In genomic region chr18:79524181-79525078, GRCh38 we compare ENCODE assay signal across 9 cellular contexts.
A peak's percentile ranks its signal among the peaks of the same experiment; 100 is the strongest.
DNase-seq lines count a peak whose midpoint lies in the region; ATAC-seq and TF ChIP-seq lines count a peak whose summit lies in the region.
"Had no signal": no experiment of that assay in that cellular context is flagged by ENCODE, and none has a peak within 500 bp of the region (broad histone marks: within the 10 kb centered on the region; RNA-seq: fewer than 3 reads in every experiment).

No MANE protein-coding gene starts in this region.

- peaks cover 5 to 13% of the 10 kb centered on the region in 2 donors for H3K4me1 ChIP-seq in ascending aorta
- no peaks in the 10 kb centered on the region for H3K4me1 ChIP-seq in SK-N-SH (ENCODE audit: control insufficient read depth in 1 of 2, insufficient read depth in 2 of 2, low read depth in 1 of 2, low read length in 1 of 2)

- no peaks in the 10 kb centered on the region for H3K9me2 ChIP-seq in SK-N-SH

- CTCF ChIA-PET in SK-N-SH (lab: Yijun Ruan, JAX): interaction anchor here (0.6 to 1.5 kb wide), 2 partner anchors 76 to 143 kb away, joined by 3 to 6 read pairs; no protein-coding TSS in a partner anchor

- H4K20me1 ChIP-seq in SK-N-SH (ENCODE audit: insufficient read depth): peaks cover 7% of the 10 kb centered on the region; the same call in 1 of the 2 replicates

- TF ChIP-seq EP300 in SK-N-SH (IDR thresholded peaks at IDR 0.05; ENCODE audit: borderline replicate concordance in 1 of 2, low read depth in 1 of 2, low read length in 1 of 2): no peak

- no peaks in the 10 kb centered on the region for H3F3A ChIP-seq in SK-N-SH (replicated peaks; ENCODE audit: insufficient read depth)

- H3K4me3 ChIP-seq in brain microvascular endothelial cell (ENCODE audit: low read depth, low read length) (no peak overlapping the region), ascending aorta (no peak overlapping the region), SK-N-SH (ENCODE audit: low read depth in 2 of 2, low read length in 1 of 2) (no peak overlapping the region)
- H3K4me3 ChIP-seq: cardiac muscle cell had no signal

- intact Hi-C loops in ascending aorta (cut with DNase I): no loop called here

- DNase-seq in T-helper 17 cell: peak in 2 of 3 donors; percentile 32 to 39
- DNase-seq in chondrocyte (ENCODE audit: low spot score): peak; percentile 94
- DNase-seq in brain microvascular endothelial cell: no peak
- no peak for DNase-seq in ascending aorta (ENCODE audit: low spot score in 2 of 2)
- no peak for DNase-seq in SK-N-SH

- no peak overlapping the region for H3K4me2 ChIP-seq in SK-N-SH

- TF ChIP-seq CTCF in chondrocyte (IDR thresholded peaks at IDR 0.05) (no peak), brain microvascular endothelial cell (IDR thresholded peaks at IDR 0.05; ENCODE audit: low read depth, low read length, missing control alignments) (no peak), ascending aorta (IDR thresholded peaks at IDR 0.05) (no peak), SK-N-SH (IDR thresholded peaks at IDR 0.05) (no peak)

- in situ Hi-C loops in brain microvascular endothelial cell (cut with HindIII; ENCODE audit: low pct_ligation_motif_present, low sequenced_read_pairs): no loop called here

- H3K27me3 Mint-ChIP-seq in T-helper 17 cell (no peaks in the 10 kb centered on the region), chondrocyte (ENCODE audit: low read depth) (peaks cover 3% of the 10 kb centered on the region)
- no peaks in the 10 kb centered on the region for H3K27me3 Mint-ChIP-seq in stimulated activated naive CD8-positive, alpha-beta T cell treated with anti-CD3 and anti-CD28 coated beads, Interleukin-15, Interleukin-2, amounts not matched to agents 100 ng/mL and 50 ng/mL, for 24 hours

- no peak overlapping the region for H3K9ac ChIP-seq in SK-N-SH

- peak overlapping the region; percentile 96 for H3K27ac Mint-ChIP-seq in T-helper 17 cell
- no peak overlapping the region for H3K27ac Mint-ChIP-seq in chondrocyte (ENCODE audit: unreplicated experiment)
- peak overlapping the region; percentile 99 for H3K27ac Mint-ChIP-seq in stimulated activated naive CD8-positive, alpha-beta T cell treated with anti-CD3 and anti-CD28 coated beads, Interleukin-15, Interleukin-2, amounts not matched to agents 100 ng/mL and 50 ng/mL, for 24 hours

- TF ChIP-seq RAD21 in SK-N-SH (IDR thresholded peaks at IDR 0.05; ENCODE audit: low read length): no peak

- 48% methylated on average over 41 of the region's 63 CpGs for WGBS in SK-N-SH (ENCODE audit: low lambda C conversion rate)

- no peaks in the 10 kb centered on the region for H3K9me3 ChIP-seq in T-helper 17 cell (ENCODE audit: control insufficient read depth, low read length, poor library complexity, severe bottlenecking)
- H3K9me3 ChIP-seq in ascending aorta: no peaks in the 10 kb centered on the region
- H3K9me3 ChIP-seq in SK-N-SH: no peaks in the 10 kb centered on the region

- H3K79me2 ChIP-seq in SK-N-SH (ENCODE audit: insufficient read depth): no peaks in the 10 kb centered on the region

- POLR2A ChIA-PET in SK-N-SH (lab: Yijun Ruan, JAX): no interaction called here

- peak; percentile 39 for ATAC-seq in GM18511 (IDR thresholded peaks at IDR 0.05; ENCODE audit: unreplicated experiment)
- ATAC-seq in HG02798 (IDR thresholded peaks at IDR 0.05; ENCODE audit: poor library complexity, unreplicated experiment): peak; percentile 50
- ATAC-seq in T-helper 17 cell: peak; percentile 51

- H3K9me3 Mint-ChIP-seq in chondrocyte (ENCODE audit: low read depth): no peaks in the 10 kb centered on the region
- H3K9me3 Mint-ChIP-seq in stimulated activated naive CD8-positive, alpha-beta T cell treated with anti-CD3 and anti-CD28 coated beads, Interleukin-15, Interleukin-2, amounts not matched to agents 100 ng/mL and 50 ng/mL, for 24 hours: no peaks in the 10 kb centered on the region

- H3K36me3 ChIP-seq in brain microvascular endothelial cell (replicated peaks) (no peaks in the 10 kb centered on the region), ascending aorta (peaks cover 12 to 16% of the 10 kb centered on the region in 2 donors), SK-N-SH (replicated peaks in 1 of 2; ENCODE audit: control insufficient read depth in 1 of 2, insufficient read depth in 2 of 2, low read length in 1 of 2) (no peaks in the 10 kb centered on the region)

- H3K4me3 Mint-ChIP-seq in T-helper 17 cell (peak overlapping the region; percentile 95), chondrocyte (ENCODE audit: unreplicated experiment) (no peak overlapping the region)
- peak overlapping the region; percentile 83 for H3K4me3 Mint-ChIP-seq in stimulated activated naive CD8-positive, alpha-beta T cell treated with anti-CD3 and anti-CD28 coated beads, Interleukin-15, Interleukin-2, amounts not matched to agents 100 ng/mL and 50 ng/mL, for 24 hours

- H3K4me1 Mint-ChIP-seq in T-helper 17 cell (peaks cover 49% of the 10 kb centered on the region), chondrocyte (ENCODE audit: low read depth) (peaks cover 27% of the 10 kb centered on the region)
- peaks cover 70% of the 10 kb centered on the region for H3K4me1 Mint-ChIP-seq in stimulated activated naive CD8-positive, alpha-beta T cell treated with anti-CD3 and anti-CD28 coated beads, Interleukin-15, Interleukin-2, amounts not matched to agents 100 ng/mL and 50 ng/mL, for 24 hours (ENCODE audit: low read depth)

- H3K27ac ChIP-seq in brain microvascular endothelial cell: no peak overlapping the region
- H3K27ac ChIP-seq in ascending aorta: no peak overlapping the region
- H3K27ac ChIP-seq in SK-N-SH (ENCODE audit: low read depth in 2 of 2, low read length in 1 of 2): no peak overlapping the region
- H3K27ac ChIP-seq: cardiac muscle cell had no signal

- H2AFZ ChIP-seq in SK-N-SH (ENCODE audit: low read depth): no peak overlapping the region

- peaks cover 4% of the 10 kb centered on the region for H3K36me3 Mint-ChIP-seq in T-helper 17 cell (ENCODE audit: low read depth)
- peaks cover 2% of the 10 kb centered on the region for H3K36me3 Mint-ChIP-seq in chondrocyte (ENCODE audit: low read depth)
- peaks cover 32% of the 10 kb centered on the region for H3K36me3 Mint-ChIP-seq in stimulated activated naive CD8-positive, alpha-beta T cell treated with anti-CD3 and anti-CD28 coated beads, Interleukin-15, Interleukin-2, amounts not matched to agents 100 ng/mL and 50 ng/mL, for 24 hours (ENCODE audit: low read depth)

- H3K27me3 ChIP-seq in brain microvascular endothelial cell (replicated peaks) (peaks cover 35% of the 10 kb centered on the region), ascending aorta (no peaks in the 10 kb centered on the region), SK-N-SH (ENCODE audit: insufficient read depth) (peaks cover 72% of the 10 kb centered on the region)
- H3K27me3 ChIP-seq: cardiac muscle cell had no signal

TF ChIP-seq in SK-N-SH, 30 proteins besides CTCF, POLR2A, EP300 and RAD21 (continues in another document):
- TF ChIP-seq SMC3 (IDR thresholded peaks at IDR 0.05; ENCODE audit: low read depth, low read length) (no peak), EZH2phosphoT487 (IDR thresholded peaks at IDR 0.05; ENCODE audit: borderline replicate concordance, low read depth) (no peak), GABPA (IDR thresholded peaks at IDR 0.05; ENCODE audit: low read depth) (no peak), RCOR1 (IDR thresholded peaks at IDR 0.05; ENCODE audit: low read length) (no peak), USF2 (IDR thresholded peaks at IDR 0.05; ENCODE audit: borderline replicate concordance, low read depth, low read length) (no peak), MAX (IDR thresholded peaks at IDR 0.05; ENCODE audit: low read depth) (no peak), PBX3 (IDR thresholded peaks at IDR 0.05) (no peak), TAF1 (IDR thresholded peaks at IDR 0.05; ENCODE audit: borderline replicate concordance, low read depth, low read length) (no peak), FOSL2 (IDR thresholded peaks at IDR 0.05; ENCODE audit: borderline replicate concordance, low read depth) (no peak), TCF12 (IDR thresholded peaks at IDR 0.05) (no peak), NRF1 (IDR thresholded peaks at IDR 0.05; ENCODE audit: low read depth, low read length) (no peak), IRF3 (IDR thresholded peaks at IDR 0.05; ENCODE audit: low read depth, low read length) (no peak), FOXJ3 (CRISPR knock-in tag; IDR thresholded peaks at IDR 0.05) (no peak), GATA2 (CRISPR knock-in tag; IDR thresholded peaks at IDR 0.05) (no peak), MXI1 (IDR thresholded peaks at IDR 0.05; ENCODE audit: low read depth, low read length) (no peak), MEF2A (IDR thresholded peaks at IDR 0.05; ENCODE audit: borderline replicate concordance, low read depth) (no peak), CHD2 (IDR thresholded peaks at IDR 0.05; ENCODE audit: low read length, partially characterized antibody) (no peak)

Comparison
In these comparisons a context has a peak if more than half of its experiments do, and no peak if none do; other contexts are left out.
1. DNase-seq: peak in T-helper 17 cell (2 of 3) and chondrocyte (single experiment); none in brain microvascular endothelial cell (single experiment), ascending aorta (0 of 2) and SK-N-SH (single experiment).
2. Peak in every context shown above with its lines, with median percentiles within 50 percentile points of each other: ATAC-seq.